Comparison of ENCODE assay signal across 8 cellular contexts in genomic region chr3:197750396-197750831, GRCh38. TPM values are rescaled to one million over a fixed set of nuclear protein-coding genes. Genes with fewer than 3 reads are reported as not detected.
DNase-seq lines count a peak whose midpoint lies in the region; ATAC-seq and TF ChIP-seq lines count a peak whose summit lies in the region.

No MANE protein-coding gene starts in this region.

- peaks cover 11% of the 10 kb centered on the region for H3K36me3 Mint-ChIP-seq in CD8-positive, alpha-beta T cell
- no peaks in the 10 kb centered on the region for H3K36me3 Mint-ChIP-seq in activated naive CD8-positive, alpha-beta T cell

- no peaks in the 10 kb centered on the region for H3K27me3 ChIP-seq in CD8-positive, alpha-beta T cell (ENCODE audit: insufficient read depth, low read length)
- no peaks in the 10 kb centered on the region for H3K27me3 ChIP-seq in SJSA1 (replicated peaks)
- no peaks in the 10 kb centered on the region for H3K27me3 ChIP-seq in transverse colon

- H3K9me3 ChIP-seq in CD8-positive, alpha-beta T cell (ENCODE audit: low read length), result no peaks in the 10 kb centered on the region
- H3K9me3 ChIP-seq in SJSA1 (replicated peaks), result no peaks in the 10 kb centered on the region
- H3K9me3 ChIP-seq in transverse colon, result no peaks in the 10 kb centered on the region

- H3K4me3 ChIP-seq in CD8-positive, alpha-beta T cell (ENCODE audit: low read depth, low read length), result peak overlapping the region; percentile 57
- peak overlapping the region; percentile 84 for H3K4me3 ChIP-seq in SJSA1
- peak overlapping the region; percentile 61 to 91 (median 88) for H3K4me3 ChIP-seq in transverse colon

- 1% methylated on average over 31 of the region's 43 CpGs; no CpG with 5 or more reads in 1 of the 2 donors for WGBS in transverse colon (ENCODE audit: low coverage in 1 of 2), 2 donors

- no peaks in the 10 kb centered on the region for H3K9me3 Mint-ChIP-seq in CD8-positive, alpha-beta T cell
- H3K9me3 Mint-ChIP-seq in activated naive CD8-positive, alpha-beta T cell (ENCODE audit: low read depth), result no peaks in the 10 kb centered on the region

- peak overlapping the region; percentile 64 for H3K27ac ChIP-seq in CD8-positive, alpha-beta T cell (ENCODE audit: low read depth, low read length)
- H3K27ac ChIP-seq in SJSA1 (peak overlapping the region; percentile 45), transverse colon (peak overlapping the region; percentile 96 to 100 (median 98))

- CTCF ChIA-PET in CD8-positive, alpha-beta T cell (lab: Charles Lee), result interaction anchor here (1.0 to 1.6 kb wide), 4 partner anchors 9 to 152 kb away, joined by 3 to 5 read pairs (median 3); no protein-coding TSS in a partner anchor

- TF ChIP-seq POLR2A in transverse colon (IDR thresholded peaks at IDR 0.05), result no peak

- TF ChIP-seq EP300 in transverse colon (IDR thresholded peaks at IDR 0.05; ENCODE audit: low read depth), result no peak

- DNase-seq in CD8-positive, alpha-beta T cell, result peak in 6 of 7 experiments; percentile 42 to 72 (median 60)
- DNase-seq in HT-29 (ENCODE audit: low spot score) (peak; percentile 76), SJSA1 (ENCODE audit: low read depth in 1 of 2, low spot score in 2 of 2) (peak; percentile 63 to 70), head of caudate nucleus (peak; percentile 33 to 84 (median 62)), omental fat pad (ENCODE audit: low spot score) (peak; percentile 40), transverse colon (peak; percentile 74)

- TF ChIP-seq CTCF in CD8-positive, alpha-beta T cell (IDR thresholded peaks at IDR 0.05), result peak; percentile 9
- TF ChIP-seq CTCF in omental fat pad (IDR thresholded peaks at IDR 0.05), result no peak
- peak in 3 of 5 experiments; percentile 11 to 19 (median 15) for TF ChIP-seq CTCF in transverse colon (IDR thresholded peaks at IDR 0.05)

- H3K27me3 Mint-ChIP-seq in CD8-positive, alpha-beta T cell (ENCODE audit: low read depth), result no peaks in the 10 kb centered on the region
- H3K27me3 Mint-ChIP-seq in activated naive CD8-positive, alpha-beta T cell, result no peaks in the 10 kb centered on the region

- H3K4me1 Mint-ChIP-seq in CD8-positive, alpha-beta T cell (ENCODE audit: low read depth), result peaks cover 49% of the 10 kb centered on the region
- H3K4me1 Mint-ChIP-seq in activated naive CD8-positive, alpha-beta T cell (ENCODE audit: low read depth), result peaks cover 49% of the 10 kb centered on the region

- peak overlapping the region; percentile 98 for H3K27ac Mint-ChIP-seq in CD8-positive, alpha-beta T cell
- peak overlapping the region; percentile 75 for H3K27ac Mint-ChIP-seq in activated naive CD8-positive, alpha-beta T cell

- no peaks in the 10 kb centered on the region for H3K36me3 ChIP-seq in CD8-positive, alpha-beta T cell (ENCODE audit: insufficient read depth, low read length)
- H3K36me3 ChIP-seq in SJSA1 (peaks cover 8% of the 10 kb centered on the region; the same call in 1 of the 2 replicates), transverse colon (no peaks in the 10 kb centered on the region)

- POLR2A ChIA-PET in CD8-positive, alpha-beta T cell (lab: Charles Lee), result interaction anchor here (0.9 to 2.4 kb wide), 4 partner anchors 17 to 50 kb away, joined by 3 to 9 read pairs (median 4); no protein-coding TSS in a partner anchor

- in situ Hi-C loops in transverse colon (cut with MboI; ENCODE audit: low pct_ligation_motif_present in 1 of 4, low pct_unique_long_range_greater_than_20kb in 1 of 4, low sequenced_read_pairs in 3 of 4), result no loop called here

- peaks cover 38% of the 10 kb centered on the region for H3K4me1 ChIP-seq in CD8-positive, alpha-beta T cell (ENCODE audit: insufficient read depth, low read length)
- peaks cover 22% of the 10 kb centered on the region for H3K4me1 ChIP-seq in SJSA1 (replicated peaks)
- peaks cover 5 to 31% (median 19%) of the 10 kb centered on the region in 4 donors for H3K4me1 ChIP-seq in transverse colon

- ATAC-seq in CD8-positive, alpha-beta T cell, result peak; percentile 35
- peak; percentile 42 for ATAC-seq in GM19463 (IDR thresholded peaks at IDR 0.05; ENCODE audit: unreplicated experiment)
- peak; percentile 52 for ATAC-seq in omental fat pad (ENCODE audit: low FRiP score)

- intact Hi-C loops in CD8-positive, alpha-beta T cell (cut with DNase I, micrococcal nuclease), result no loop called here
- intact Hi-C loops in head of caudate nucleus (cut with DNase I), result no loop called here
- intact Hi-C loops in transverse colon (cut with DNase I; ENCODE audit: low total_unique reads), result no loop called here

- H3K4me3 Mint-ChIP-seq in CD8-positive, alpha-beta T cell, result peak overlapping the region; percentile 96
- peak overlapping the region; percentile 94 for H3K4me3 Mint-ChIP-seq in activated naive CD8-positive, alpha-beta T cell

RNA-seq across cellular contexts. Expression of gene FYTTD1, which starts 0.7 kb away (rescaled TPM):
- 10 to 100 TPM; 80.9 to 88.0 TPM for total RNA-seq in CD8-positive, alpha-beta T cell
- 29.2 and 41.6 TPM in 2 replicates for total RNA-seq in HT-29 (2014; rRNA removed; shearing (Covaris generic))
- 20.9 and 52.2 TPM in 2 replicates for total RNA-seq in SJSA1 (2014; rRNA removed; shearing (Covaris generic))
- total RNA-seq in omental fat pad (10 to 100 TPM; 44.3 to 62.1 (median 50.8) TPM), transverse colon (10 to 100 TPM; 18.3 to 94.6 (median 33.6) TPM)

RNA-seq across cellular contexts. Expression of gene RUBCN, which starts 13.7 kb away (rescaled TPM):
- 10 to 100 TPM; 32.6 to 33.6 TPM for total RNA-seq in CD8-positive, alpha-beta T cell
- 14.9 and 16.1 TPM in 2 replicates for total RNA-seq in HT-29 (2014; rRNA removed; shearing (Covaris generic))
- 7.0 and 10.4 TPM in 2 replicates for total RNA-seq in SJSA1 (2014; rRNA removed; shearing (Covaris generic))
- 10 to 100 TPM; 23.6 to 69.5 (median 39.4) TPM for total RNA-seq in omental fat pad
- total RNA-seq in transverse colon, result 10 to 100 TPM; 32.2 to 64.7 (median 54.8) TPM

RNA-seq across cellular contexts. Expression of gene LRCH3, which starts 40.6 kb away (rescaled TPM):
- total RNA-seq in CD8-positive, alpha-beta T cell, result 10 to 100 TPM; 37.1 to 39.7 TPM
- total RNA-seq in HT-29 (2014; rRNA removed; shearing (Covaris generic)), result 30.6 and 36.5 TPM in 2 replicates
- 21.2 and 32.2 TPM in 2 replicates for total RNA-seq in SJSA1 (2014; rRNA removed; shearing (Covaris generic))
- 10 to 100 TPM; 34.8 to 70.9 (median 38.0) TPM for total RNA-seq in omental fat pad
- 100 to 1,000 TPM in 1 of 4 donors, 10 to 100 TPM in 3; 36.0 to 122 (median 51.2) TPM for total RNA-seq in transverse colon

Comparison
In these comparisons a context has a peak if more than half of its experiments do, and no peak if none do; other contexts are left out.
1. Peak in every context shown above with its lines: DNase-seq, ATAC-seq, H3K4me3 ChIP-seq and H3K27ac ChIP-seq.
2. H3K27ac ChIP-seq: peak in every context shown above with its lines; median percentile 98 in transverse colon; 64 in CD8-positive, alpha-beta T cell; 45 in SJSA1.
3. CTCF ChIP-seq: peak in CD8-positive, alpha-beta T cell (single experiment) and transverse colon (3 of 5); none in omental fat pad (0 of 3).